8 cellular contexts compared by ENCODE assay signal in genomic region chr11:83033972-83034672, GRCh38. TPM values are rescaled to one million over a fixed set of nuclear protein-coding genes. Genes with fewer than 3 reads are reported as not detected.
DNase-seq lines count a peak whose midpoint lies in the region; ATAC-seq and TF ChIP-seq lines count a peak whose summit lies in the region.

No MANE protein-coding gene starts in this region.

- H3K36me3 Mint-ChIP-seq in CD4-positive, CD25-positive, alpha-beta regulatory T cell, result peaks cover 25% of the 10 kb centered on the region

- H3K27me3 ChIP-seq in CD4-positive, CD25-positive, alpha-beta regulatory T cell (ENCODE audit: control insufficient read depth, insufficient read depth, low read length), result no peaks in the 10 kb centered on the region
- no peaks in the 10 kb centered on the region for H3K27me3 ChIP-seq in left ventricle myocardium inferior (ENCODE audit: low read depth)
- H3K27me3 ChIP-seq in skeletal muscle satellite cell (ENCODE audit: control insufficient read depth, insufficient read depth, low read length), result no peaks in the 10 kb centered on the region

- H3K27me3 Mint-ChIP-seq in CD4-positive, CD25-positive, alpha-beta regulatory T cell, result no peaks in the 10 kb centered on the region

- H3K36me3 ChIP-seq in CD4-positive, CD25-positive, alpha-beta regulatory T cell (ENCODE audit: control insufficient read depth, insufficient read depth, low read length), result no peaks in the 10 kb centered on the region
- H3K36me3 ChIP-seq in left ventricle myocardium inferior (no peaks in the 10 kb centered on the region), skeletal muscle satellite cell (ENCODE audit: insufficient read depth, low read length) (no peaks in the 10 kb centered on the region)

- no peak overlapping the region for H3K4me3 ChIP-seq in CD4-positive, CD25-positive, alpha-beta regulatory T cell (ENCODE audit: low read depth, low read length)
- H3K4me3 ChIP-seq in WI38 (ENCODE audit: low read depth, low read length), result peak overlapping the region; percentile 13; the same call in 1 of the 2 replicates
- peak overlapping the region; percentile 60 for H3K4me3 ChIP-seq in left ventricle myocardium inferior
- peak overlapping the region; percentile 45 for H3K4me3 ChIP-seq in skeletal muscle satellite cell (ENCODE audit: low read length)

- no peaks in the 10 kb centered on the region for H3K9me3 ChIP-seq in CD4-positive, CD25-positive, alpha-beta regulatory T cell (ENCODE audit: control insufficient read depth in 2 of 2, low read length in 2 of 2)
- H3K9me3 ChIP-seq in left ventricle myocardium inferior (replicated peaks) (no peaks in the 10 kb centered on the region), skeletal muscle satellite cell (replicated peaks; ENCODE audit: low read length) (no peaks in the 10 kb centered on the region)

- H3K4me3 Mint-ChIP-seq in CD4-positive, CD25-positive, alpha-beta regulatory T cell, result no peak overlapping the region

- TF ChIP-seq CTCF in WI38 (IDR thresholded peaks at IDR 0.05; ENCODE audit: low read depth, low read length) (no peak), left ventricle myocardium inferior (IDR thresholded peaks at IDR 0.05; ENCODE audit: borderline replicate concordance) (no peak)

- ATAC-seq in CD4-positive, CD25-positive, alpha-beta regulatory T cell (ENCODE audit: low read depth in 2 of 2), result no peak
- ATAC-seq in HG02973 (IDR thresholded peaks at IDR 0.05; ENCODE audit: unreplicated experiment), result peak; percentile 37
- no peak for ATAC-seq in HG02623 (IDR thresholded peaks at IDR 0.05; ENCODE audit: unreplicated experiment)
- ATAC-seq in GM21423 (IDR thresholded peaks at IDR 0.05; ENCODE audit: unreplicated experiment), result no peak

- peak overlapping the region; percentile 34 for H3K9ac ChIP-seq in skeletal muscle satellite cell (ENCODE audit: low read depth, low read length)

- peaks cover 20 to 44% (median 29%) of the 10 kb centered on the region in 4 donors for H3K4me1 Mint-ChIP-seq in CD4-positive, CD25-positive, alpha-beta regulatory T cell

- H3K27ac ChIP-seq in CD4-positive, CD25-positive, alpha-beta regulatory T cell (ENCODE audit: insufficient read depth, low read length, poor library complexity, severe bottlenecking), result no peak overlapping the region
- H3K27ac ChIP-seq in left ventricle myocardium inferior (replicated peaks), result peak overlapping the region; percentile 90

- DNase-seq in CD4-positive, CD25-positive, alpha-beta regulatory T cell, result no peak
- DNase-seq in left ventricle myocardium inferior, result peak; percentile 38
- no peak for DNase-seq in SW 1271 (lab: John Stamatoyannopoulos, UW)

- intact Hi-C loops in left ventricle myocardium inferior (cut with micrococcal nuclease), result no loop called here

- peak overlapping the region in 2 of 3 donors; percentile 5 to 12 for H3K27ac Mint-ChIP-seq in CD4-positive, CD25-positive, alpha-beta regulatory T cell

- H3K9me3 Mint-ChIP-seq in CD4-positive, CD25-positive, alpha-beta regulatory T cell, result no peaks in the 10 kb centered on the region

- H3K4me1 ChIP-seq in CD4-positive, CD25-positive, alpha-beta regulatory T cell (ENCODE audit: control insufficient read depth, insufficient read depth, low read length, poor library complexity, severe bottlenecking), result peaks cover 5% of the 10 kb centered on the region
- peaks cover 73% of the 10 kb centered on the region for H3K4me1 ChIP-seq in left ventricle myocardium inferior
- peaks cover 38% of the 10 kb centered on the region for H3K4me1 ChIP-seq in skeletal muscle satellite cell (ENCODE audit: control insufficient read depth, insufficient read depth, low read length)

- H3K4me2 ChIP-seq in skeletal muscle satellite cell (ENCODE audit: low read length), result peak overlapping the region; percentile 66

RNA-seq across cellular contexts. Expression of gene RAB30, which starts 37.6 kb away (rescaled TPM):
- total RNA-seq in CD4-positive, CD25-positive, alpha-beta regulatory T cell, result 66.3 TPM
- polyA plus RNA-seq in CD4-positive, CD25-positive, alpha-beta regulatory T cell, result 10 to 100 TPM; 13.3 to 27.4 (median 21.4) TPM
- 24.7 TPM for total RNA-seq in left ventricle myocardium inferior
- total RNA-seq in skeletal muscle satellite cell (2012; rRNA removed), result 5.8 and 9.0 TPM in 2 replicates
